1 cellular context compared by ENCODE assay signal in the genomic region with DNA sequence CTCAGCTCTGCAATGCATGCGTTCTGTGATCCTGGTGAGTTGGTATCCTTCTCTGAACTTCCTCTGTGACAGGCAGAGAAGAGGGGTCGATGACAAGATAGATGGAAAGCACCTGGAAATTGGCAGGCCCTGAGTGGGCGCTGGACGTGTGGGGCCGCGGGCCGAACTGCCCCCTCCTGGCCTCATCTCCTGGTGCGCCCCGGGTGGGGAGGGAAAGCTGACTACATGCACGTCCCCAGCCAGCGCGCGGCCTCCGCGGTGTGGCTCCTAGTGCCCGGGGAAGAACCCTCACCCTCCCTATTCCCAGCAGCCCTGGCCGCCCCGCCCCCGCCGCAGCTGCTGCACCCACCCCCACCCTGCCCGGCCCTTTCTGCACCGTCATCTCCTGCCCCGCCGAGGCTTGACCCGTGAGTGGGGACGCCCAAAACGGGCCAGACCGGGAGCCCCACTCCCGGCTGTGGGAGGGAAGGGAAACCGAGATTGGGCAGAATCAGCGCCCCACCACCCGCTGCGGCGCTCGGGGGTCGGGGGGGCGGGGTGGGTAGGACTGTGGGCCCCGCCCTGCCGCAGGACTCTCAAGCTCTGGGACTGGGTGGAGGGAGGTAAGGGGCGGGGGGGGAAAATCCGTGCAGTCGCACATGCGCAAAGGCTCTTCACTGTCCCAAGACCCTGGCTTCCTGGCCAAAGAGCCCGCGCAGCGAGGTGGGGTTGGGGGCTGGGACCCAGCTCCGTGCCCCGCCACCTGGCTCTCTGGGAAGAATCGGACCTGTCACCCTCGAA.
A peak's percentile ranks its signal among the peaks of the same experiment; 100 is the strongest.
TF ChIP-seq lines count a peak whose summit lies in the region.

A gene (plus strand): TSS at position 371 of the 780 bp plus-strand sequence.

TF ChIP-seq in K562, 482 proteins besides CTCF, POLR2A, EP300 and RAD21 (continued from another document and continues in another):
- TF ChIP-seq, protein P1, sequence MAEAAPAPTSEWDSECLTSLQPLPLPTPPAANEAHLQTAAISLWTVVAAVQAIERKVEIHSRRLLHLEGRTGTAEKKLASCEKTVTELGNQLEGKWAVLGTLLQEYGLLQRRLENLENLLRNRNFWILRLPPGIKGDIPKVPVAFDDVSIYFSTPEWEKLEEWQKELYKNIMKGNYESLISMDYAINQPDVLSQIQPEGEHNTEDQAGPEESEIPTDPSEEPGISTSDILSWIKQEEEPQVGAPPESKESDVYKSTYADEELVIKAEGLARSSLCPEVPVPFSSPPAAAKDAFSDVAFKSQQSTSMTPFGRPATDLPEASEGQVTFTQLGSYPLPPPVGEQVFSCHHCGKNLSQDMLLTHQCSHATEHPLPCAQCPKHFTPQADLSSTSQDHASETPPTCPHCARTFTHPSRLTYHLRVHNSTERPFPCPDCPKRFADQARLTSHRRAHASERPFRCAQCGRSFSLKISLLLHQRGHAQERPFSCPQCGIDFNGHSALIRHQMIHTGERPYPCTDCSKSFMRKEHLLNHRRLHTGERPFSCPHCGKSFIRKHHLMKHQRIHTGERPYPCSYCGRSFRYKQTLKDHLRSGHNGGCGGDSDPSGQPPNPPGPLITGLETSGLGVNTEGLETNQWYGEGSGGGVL (CRISPR knock-in tag; IDR thresholded peaks at IDR 0.05): no peak
- no peak for TF ChIP-seq RBM15 (IDR thresholded peaks at IDR 0.05; ENCODE audit: insufficient read depth, low read length)
- TF ChIP-seq TFAM (CRISPR knock-in tag; conservative IDR thresholded peaks at IDR 0.05): no peak
- TF ChIP-seq ZNF41 (CRISPR knock-in tag; conservative IDR thresholded peaks at IDR 0.05): no peak
- TF ChIP-seq MYC (IDR thresholded peaks at IDR 0.05; ENCODE audit: low read depth, low read length): no peak; the same call in 1 of the 2 replicates
- TF ChIP-seq MYC (CRISPR knock-in tag; IDR thresholded peaks at IDR 0.05; ENCODE audit: borderline replicate concordance, low read depth): no peak
- TF ChIP-seq KLF10 (CRISPR knock-in tag; IDR thresholded peaks at IDR 0.05): no peak
- TF ChIP-seq, protein P2, sequence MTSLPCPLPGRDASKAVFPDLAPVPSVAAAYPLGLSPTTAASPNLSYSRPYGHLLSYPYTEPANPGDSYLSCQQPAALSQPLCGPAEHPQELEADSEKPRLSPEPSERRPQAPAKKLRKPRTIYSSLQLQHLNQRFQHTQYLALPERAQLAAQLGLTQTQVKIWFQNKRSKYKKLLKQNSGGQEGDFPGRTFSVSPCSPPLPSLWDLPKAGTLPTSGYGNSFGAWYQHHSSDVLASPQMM (CRISPR knock-in tag; IDR thresholded peaks at IDR 0.05): no peak
- TF ChIP-seq ATF1 (CRISPR knock-in tag; IDR thresholded peaks at IDR 0.05): no peak
- no peak; the same call in 1 of the 2 replicates for TF ChIP-seq ATF1 (tag; IDR thresholded peaks at IDR 0.05)
- no peak; the same call in 1 of the 2 replicates for TF ChIP-seq CREM (IDR thresholded peaks at IDR 0.05; ENCODE audit: low read depth)
- TF ChIP-seq ZFPM2 (CRISPR knock-in tag; IDR thresholded peaks at IDR 0.05): no peak
- peak; percentile 82 for TF ChIP-seq POLR2G (IDR thresholded peaks at IDR 0.05; ENCODE audit: low read depth, low read length)
- no peak for TF ChIP-seq DNMT1 (IDR thresholded peaks at IDR 0.05)
- TF ChIP-seq, protein P3, sequence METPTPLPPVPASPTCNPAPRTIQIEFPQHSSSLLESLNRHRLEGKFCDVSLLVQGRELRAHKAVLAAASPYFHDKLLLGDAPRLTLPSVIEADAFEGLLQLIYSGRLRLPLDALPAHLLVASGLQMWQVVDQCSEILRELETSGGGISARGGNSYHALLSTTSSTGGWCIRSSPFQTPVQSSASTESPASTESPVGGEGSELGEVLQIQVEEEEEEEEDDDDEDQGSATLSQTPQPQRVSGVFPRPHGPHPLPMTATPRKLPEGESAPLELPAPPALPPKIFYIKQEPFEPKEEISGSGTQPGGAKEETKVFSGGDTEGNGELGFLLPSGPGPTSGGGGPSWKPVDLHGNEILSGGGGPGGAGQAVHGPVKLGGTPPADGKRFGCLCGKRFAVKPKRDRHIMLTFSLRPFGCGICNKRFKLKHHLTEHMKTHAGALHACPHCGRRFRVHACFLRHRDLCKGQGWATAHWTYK (CRISPR knock-in tag; IDR thresholded peaks at IDR 0.05): no peak
- TF ChIP-seq HSF4 (CRISPR knock-in tag; IDR thresholded peaks at IDR 0.05; ENCODE audit: borderline replicate concordance): no peak
- TF ChIP-seq ZNF324 (CRISPR knock-in tag; IDR thresholded peaks at IDR 0.05): no peak
- 0 out of 2 replicates have a peak, but pooled peaks have one; percentile 8 for TF ChIP-seq NFIC (IDR thresholded peaks at IDR 0.05)
- no peak for TF ChIP-seq ZNF668 (CRISPR knock-in tag; IDR thresholded peaks at IDR 0.05)
- TF ChIP-seq TGIF2 (CRISPR knock-in tag; IDR thresholded peaks at IDR 0.05): no peak
- no peak for TF ChIP-seq EZH2 (IDR thresholded peaks at IDR 0.05; ENCODE audit: borderline replicate concordance, low read depth, low read length)
- TF ChIP-seq, protein P4, sequence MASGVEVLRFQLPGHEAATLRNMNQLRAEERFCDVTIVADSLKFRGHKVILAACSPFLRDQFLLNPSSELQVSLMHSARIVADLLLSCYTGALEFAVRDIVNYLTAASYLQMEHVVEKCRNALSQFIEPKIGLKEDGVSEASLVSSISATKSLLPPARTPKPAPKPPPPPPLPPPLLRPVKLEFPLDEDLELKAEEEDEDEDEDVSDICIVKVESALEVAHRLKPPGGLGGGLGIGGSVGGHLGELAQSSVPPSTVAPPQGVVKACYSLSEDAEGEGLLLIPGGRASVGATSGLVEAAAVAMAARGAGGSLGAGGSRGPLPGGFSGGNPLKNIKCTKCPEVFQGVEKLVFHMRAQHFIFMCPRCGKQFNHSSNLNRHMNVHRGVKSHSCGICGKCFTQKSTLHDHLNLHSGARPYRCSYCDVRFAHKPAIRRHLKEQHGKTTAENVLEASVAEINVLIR (CRISPR knock-in tag; IDR thresholded peaks at IDR 0.05): no peak
- TF ChIP-seq, protein P5, sequence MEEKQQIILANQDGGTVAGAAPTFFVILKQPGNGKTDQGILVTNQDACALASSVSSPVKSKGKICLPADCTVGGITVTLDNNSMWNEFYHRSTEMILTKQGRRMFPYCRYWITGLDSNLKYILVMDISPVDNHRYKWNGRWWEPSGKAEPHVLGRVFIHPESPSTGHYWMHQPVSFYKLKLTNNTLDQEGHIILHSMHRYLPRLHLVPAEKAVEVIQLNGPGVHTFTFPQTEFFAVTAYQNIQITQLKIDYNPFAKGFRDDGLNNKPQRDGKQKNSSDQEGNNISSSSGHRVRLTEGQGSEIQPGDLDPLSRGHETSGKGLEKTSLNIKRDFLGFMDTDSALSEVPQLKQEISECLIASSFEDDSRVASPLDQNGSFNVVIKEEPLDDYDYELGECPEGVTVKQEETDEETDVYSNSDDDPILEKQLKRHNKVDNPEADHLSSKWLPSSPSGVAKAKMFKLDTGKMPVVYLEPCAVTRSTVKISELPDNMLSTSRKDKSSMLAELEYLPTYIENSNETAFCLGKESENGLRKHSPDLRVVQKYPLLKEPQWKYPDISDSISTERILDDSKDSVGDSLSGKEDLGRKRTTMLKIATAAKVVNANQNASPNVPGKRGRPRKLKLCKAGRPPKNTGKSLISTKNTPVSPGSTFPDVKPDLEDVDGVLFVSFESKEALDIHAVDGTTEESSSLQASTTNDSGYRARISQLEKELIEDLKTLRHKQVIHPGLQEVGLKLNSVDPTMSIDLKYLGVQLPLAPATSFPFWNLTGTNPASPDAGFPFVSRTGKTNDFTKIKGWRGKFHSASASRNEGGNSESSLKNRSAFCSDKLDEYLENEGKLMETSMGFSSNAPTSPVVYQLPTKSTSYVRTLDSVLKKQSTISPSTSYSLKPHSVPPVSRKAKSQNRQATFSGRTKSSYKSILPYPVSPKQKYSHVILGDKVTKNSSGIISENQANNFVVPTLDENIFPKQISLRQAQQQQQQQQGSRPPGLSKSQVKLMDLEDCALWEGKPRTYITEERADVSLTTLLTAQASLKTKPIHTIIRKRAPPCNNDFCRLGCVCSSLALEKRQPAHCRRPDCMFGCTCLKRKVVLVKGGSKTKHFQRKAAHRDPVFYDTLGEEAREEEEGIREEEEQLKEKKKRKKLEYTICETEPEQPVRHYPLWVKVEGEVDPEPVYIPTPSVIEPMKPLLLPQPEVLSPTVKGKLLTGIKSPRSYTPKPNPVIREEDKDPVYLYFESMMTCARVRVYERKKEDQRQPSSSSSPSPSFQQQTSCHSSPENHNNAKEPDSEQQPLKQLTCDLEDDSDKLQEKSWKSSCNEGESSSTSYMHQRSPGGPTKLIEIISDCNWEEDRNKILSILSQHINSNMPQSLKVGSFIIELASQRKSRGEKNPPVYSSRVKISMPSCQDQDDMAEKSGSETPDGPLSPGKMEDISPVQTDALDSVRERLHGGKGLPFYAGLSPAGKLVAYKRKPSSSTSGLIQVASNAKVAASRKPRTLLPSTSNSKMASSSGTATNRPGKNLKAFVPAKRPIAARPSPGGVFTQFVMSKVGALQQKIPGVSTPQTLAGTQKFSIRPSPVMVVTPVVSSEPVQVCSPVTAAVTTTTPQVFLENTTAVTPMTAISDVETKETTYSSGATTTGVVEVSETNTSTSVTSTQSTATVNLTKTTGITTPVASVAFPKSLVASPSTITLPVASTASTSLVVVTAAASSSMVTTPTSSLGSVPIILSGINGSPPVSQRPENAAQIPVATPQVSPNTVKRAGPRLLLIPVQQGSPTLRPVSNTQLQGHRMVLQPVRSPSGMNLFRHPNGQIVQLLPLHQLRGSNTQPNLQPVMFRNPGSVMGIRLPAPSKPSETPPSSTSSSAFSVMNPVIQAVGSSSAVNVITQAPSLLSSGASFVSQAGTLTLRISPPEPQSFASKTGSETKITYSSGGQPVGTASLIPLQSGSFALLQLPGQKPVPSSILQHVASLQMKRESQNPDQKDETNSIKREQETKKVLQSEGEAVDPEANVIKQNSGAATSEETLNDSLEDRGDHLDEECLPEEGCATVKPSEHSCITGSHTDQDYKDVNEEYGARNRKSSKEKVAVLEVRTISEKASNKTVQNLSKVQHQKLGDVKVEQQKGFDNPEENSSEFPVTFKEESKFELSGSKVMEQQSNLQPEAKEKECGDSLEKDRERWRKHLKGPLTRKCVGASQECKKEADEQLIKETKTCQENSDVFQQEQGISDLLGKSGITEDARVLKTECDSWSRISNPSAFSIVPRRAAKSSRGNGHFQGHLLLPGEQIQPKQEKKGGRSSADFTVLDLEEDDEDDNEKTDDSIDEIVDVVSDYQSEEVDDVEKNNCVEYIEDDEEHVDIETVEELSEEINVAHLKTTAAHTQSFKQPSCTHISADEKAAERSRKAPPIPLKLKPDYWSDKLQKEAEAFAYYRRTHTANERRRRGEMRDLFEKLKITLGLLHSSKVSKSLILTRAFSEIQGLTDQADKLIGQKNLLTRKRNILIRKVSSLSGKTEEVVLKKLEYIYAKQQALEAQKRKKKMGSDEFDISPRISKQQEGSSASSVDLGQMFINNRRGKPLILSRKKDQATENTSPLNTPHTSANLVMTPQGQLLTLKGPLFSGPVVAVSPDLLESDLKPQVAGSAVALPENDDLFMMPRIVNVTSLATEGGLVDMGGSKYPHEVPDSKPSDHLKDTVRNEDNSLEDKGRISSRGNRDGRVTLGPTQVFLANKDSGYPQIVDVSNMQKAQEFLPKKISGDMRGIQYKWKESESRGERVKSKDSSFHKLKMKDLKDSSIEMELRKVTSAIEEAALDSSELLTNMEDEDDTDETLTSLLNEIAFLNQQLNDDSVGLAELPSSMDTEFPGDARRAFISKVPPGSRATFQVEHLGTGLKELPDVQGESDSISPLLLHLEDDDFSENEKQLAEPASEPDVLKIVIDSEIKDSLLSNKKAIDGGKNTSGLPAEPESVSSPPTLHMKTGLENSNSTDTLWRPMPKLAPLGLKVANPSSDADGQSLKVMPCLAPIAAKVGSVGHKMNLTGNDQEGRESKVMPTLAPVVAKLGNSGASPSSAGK (IDR thresholded peaks at IDR 0.05): 0 out of 2 replicates have a peak, but pooled peaks have one; percentile 37
- no peak for TF ChIP-seq CHD4 (IDR thresholded peaks at IDR 0.05; ENCODE audit: insufficient read depth, insufficient replicate concordance, low read depth, low read length, poor library complexity, severe bottlenecking)
- no peak for TF ChIP-seq ZNF274 (IDR thresholded peaks at IDR 0.05; ENCODE audit: borderline replicate concordance, low read depth, low read length)
- TF ChIP-seq TRIM24 (IDR thresholded peaks at IDR 0.05): no peak
- no peak for TF ChIP-seq ZNF175 (CRISPR knock-in tag; IDR thresholded peaks at IDR 0.05; ENCODE audit: low read depth)
- TF ChIP-seq ZEB2 (IDR thresholded peaks at IDR 0.05): 0 out of 2 replicates have a peak, but pooled peaks have one; percentile 19
- TF ChIP-seq ZBTB8A (IDR thresholded peaks at IDR 0.05; ENCODE audit: partially characterized antibody): no peak
- TF ChIP-seq GATAD2B (IDR thresholded peaks at IDR 0.05; ENCODE audit: borderline replicate concordance): no peak
- TF ChIP-seq HMG20A (CRISPR knock-in tag; conservative IDR thresholded peaks at IDR 0.05): no peak
- TF ChIP-seq MIER1 (IDR thresholded peaks at IDR 0.05; ENCODE audit: low read depth): no peak
- TF ChIP-seq, protein P6, sequence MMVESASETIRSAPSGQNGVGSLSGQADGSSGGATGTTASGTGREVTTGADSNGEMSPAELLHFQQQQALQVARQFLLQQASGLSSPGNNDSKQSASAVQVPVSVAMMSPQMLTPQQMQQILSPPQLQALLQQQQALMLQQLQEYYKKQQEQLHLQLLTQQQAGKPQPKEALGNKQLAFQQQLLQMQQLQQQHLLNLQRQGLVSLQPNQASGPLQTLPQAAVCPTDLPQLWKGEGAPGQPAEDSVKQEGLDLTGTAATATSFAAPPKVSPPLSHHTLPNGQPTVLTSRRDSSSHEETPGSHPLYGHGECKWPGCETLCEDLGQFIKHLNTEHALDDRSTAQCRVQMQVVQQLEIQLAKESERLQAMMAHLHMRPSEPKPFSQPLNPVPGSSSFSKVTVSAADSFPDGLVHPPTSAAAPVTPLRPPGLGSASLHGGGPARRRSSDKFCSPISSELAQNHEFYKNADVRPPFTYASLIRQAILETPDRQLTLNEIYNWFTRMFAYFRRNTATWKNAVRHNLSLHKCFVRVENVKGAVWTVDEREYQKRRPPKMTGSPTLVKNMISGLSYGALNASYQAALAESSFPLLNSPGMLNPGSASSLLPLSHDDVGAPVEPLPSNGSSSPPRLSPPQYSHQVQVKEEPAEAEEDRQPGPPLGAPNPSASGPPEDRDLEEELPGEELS (CRISPR knock-in tag; IDR thresholded peaks at IDR 0.05; ENCODE audit: borderline replicate concordance): no peak
- no peak; a peak in 1 of 4 replicates for TF ChIP-seq HDAC1 (IDR thresholded peaks at IDR 0.05)
- TF ChIP-seq, protein P7, sequence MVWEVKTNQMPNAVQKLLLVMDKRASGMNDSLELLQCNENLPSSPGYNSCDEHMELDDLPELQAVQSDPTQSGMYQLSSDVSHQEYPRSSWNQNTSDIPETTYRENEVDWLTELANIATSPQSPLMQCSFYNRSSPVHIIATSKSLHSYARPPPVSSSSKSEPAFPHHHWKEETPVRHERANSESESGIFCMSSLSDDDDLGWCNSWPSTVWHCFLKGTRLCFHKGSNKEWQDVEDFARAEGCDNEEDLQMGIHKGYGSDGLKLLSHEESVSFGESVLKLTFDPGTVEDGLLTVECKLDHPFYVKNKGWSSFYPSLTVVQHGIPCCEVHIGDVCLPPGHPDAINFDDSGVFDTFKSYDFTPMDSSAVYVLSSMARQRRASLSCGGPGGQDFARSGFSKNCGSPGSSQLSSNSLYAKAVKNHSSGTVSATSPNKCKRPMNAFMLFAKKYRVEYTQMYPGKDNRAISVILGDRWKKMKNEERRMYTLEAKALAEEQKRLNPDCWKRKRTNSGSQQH (CRISPR knock-in tag; IDR thresholded peaks at IDR 0.05): no peak
- no peak for TF ChIP-seq BCOR (IDR thresholded peaks at IDR 0.05)
- no peak for TF ChIP-seq GTF2E2 (tag; IDR thresholded peaks at IDR 0.05)
- TF ChIP-seq PHB2 (IDR thresholded peaks at IDR 0.05; ENCODE audit: low read depth): no peak
- TF ChIP-seq CHD2 (IDR thresholded peaks at IDR 0.05; ENCODE audit: low read depth, low read length): no peak
- TF ChIP-seq C11orf30 (IDR thresholded peaks at IDR 0.05; ENCODE audit: low read depth): peak; percentile 69
